In the genomic region with DNA sequence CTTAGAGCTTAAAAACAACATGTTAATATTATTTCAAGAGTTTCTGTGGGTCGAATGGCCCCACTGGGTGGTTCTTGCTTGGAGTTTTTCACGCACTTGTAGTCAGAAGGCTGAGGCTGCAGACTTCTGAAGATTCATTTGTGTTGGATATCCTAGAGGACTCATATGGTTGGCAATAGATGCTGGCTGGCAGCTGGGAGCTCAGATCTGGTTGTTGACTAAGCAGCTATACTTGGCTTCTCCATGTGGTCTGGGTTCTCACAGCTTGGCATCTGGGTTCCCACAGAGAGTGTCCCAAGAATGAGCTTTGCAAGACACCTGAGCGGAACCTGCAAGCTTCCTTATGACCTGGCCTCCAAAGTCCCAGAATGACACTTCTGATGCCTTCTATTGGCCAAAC, we compare ENCODE assay signal across 35 cellular contexts.
"Had no signal": no experiment of that assay in that cellular context is flagged by ENCODE, and none has a peak within 500 bp of the region (broad histone marks: within the 10 kb centered on the region; RNA-seq: fewer than 3 reads in every experiment).

No MANE protein-coding gene starts in this region.

- H3K27me3 ChIP-seq: adrenal gland, body of pancreas, esophagus squamous epithelium, heart left ventricle had no signal

- H3K9me3 ChIP-seq: adrenal gland, body of pancreas, esophagus squamous epithelium had no signal

- H3K4me3 ChIP-seq: adrenal gland, body of pancreas, esophagus squamous epithelium, heart left ventricle had no signal

- H3K36me3 Mint-ChIP-seq: activated CD8-positive, alpha-beta memory T cell treated with anti-CD3 and anti-CD28 coated beads, Interleukin-2, amount 10 ng/mL, durations not matched to agents 7 days and 5 days; activated naive CD4-positive, alpha-beta T cell treated with anti-CD3 and anti-CD28 coated beads, Interleukin-2, amount 50 U/mL, for 24 hours; activated naive CD8-positive, alpha-beta T cell treated with anti-CD3 and anti-CD28 coated beads for 36 hours had no signal

- H3K4me1 Mint-ChIP-seq: activated B cell treated with CpG ODN at 0.5 μM for 24 hours; activated CD8-positive, alpha-beta memory T cell treated with anti-CD3 and anti-CD28 coated beads, Interleukin-2, amount 10 ng/mL, durations not matched to agents 7 days and 5 days; activated naive CD4-positive, alpha-beta T cell treated with anti-CD3 and anti-CD28 coated beads, Interleukin-2, amount 50 U/mL, for 24 hours; activated naive CD8-positive, alpha-beta T cell treated with anti-CD3 and anti-CD28 coated beads for 36 hours; activated naive CD8-positive, alpha-beta T cell treated with anti-CD3 and anti-CD28 coated beads, Interleukin-2, amount 50 U/mL, for 24 hours; T-helper 17 cell had no signal

- H3K27me3 Mint-ChIP-seq: activated naive CD4-positive, alpha-beta T cell treated with anti-CD3 and anti-CD28 coated beads, Interleukin-2, amount 50 U/mL, for 24 hours; activated naive CD8-positive, alpha-beta T cell treated with anti-CD3 and anti-CD28 coated beads for 36 hours; effector memory CD8-positive, alpha-beta T cell had no signal

- ATAC-seq: activated CD4-positive, CD25-positive, alpha-beta regulatory T cell treated with anti-CD3 and anti-CD28 coated beads, Interleukin-2, amount 50 U/mL, for 24 hours; activated CD8-positive, alpha-beta memory T cell treated with anti-CD3 and anti-CD28 coated beads, Interleukin-2, amount 10 ng/mL, durations not matched to agents 7 days and 5 days; activated CD8-positive, alpha-beta T cell treated with anti-CD3 and anti-CD28 coated beads, Interleukin-2, amount 10 ng/mL, durations not matched to agents 7 days and 5 days; activated naive CD8-positive, alpha-beta T cell treated with anti-CD3 and anti-CD28 coated beads, Interleukin-2, amount 50 U/mL, for 24 hours; body of pancreas; effector memory CD8-positive, alpha-beta T cell; heart left ventricle; T-helper 17 cell had no signal

- H3K9me3 Mint-ChIP-seq: activated B cell treated with CpG ODN at 0.5 μM for 24 hours; activated naive CD8-positive, alpha-beta T cell treated with anti-CD3 and anti-CD28 coated beads, Interleukin-2, amount 50 U/mL, for 24 hours; activated T-helper 1 cell treated with anti-CD3 and anti-CD28 coated beads, Interleukin-12 subunit alpha, Interleukin-12 subunit beta, Interleukin-2, Interleukin-4 antibody, amounts not matched to agents 30 ng/mL and 10 ng/mL and 1 ng/mL, durations not matched to agents 14 hours and 24 hours and 36 hours; activated T-helper 2 cell treated with anti-CD3 and anti-CD28 coated beads, Interferon-gamma antibody, Interleukin-2, Interleukin-4, amounts not matched to agents 10 μg/mL and 5 μg/mL and 100 μg/mL, durations not matched to agents 14 hours and 24 hours and 36 hours; effector memory CD8-positive, alpha-beta T cell; T-helper 2 cell treated with Interferon-gamma antibody and Interleukin-4, amounts not matched to agents 5 μg/mL and 100 μg/mL, for 36 hours had no signal

- H3K36me3 ChIP-seq: adrenal gland, esophagus squamous epithelium, heart left ventricle, WERI-Rb-1 had no signal

- H3K27ac ChIP-seq: adrenal gland, body of pancreas, esophagus squamous epithelium, heart left ventricle had no signal

- H3K27ac Mint-ChIP-seq: activated B cell treated with CpG ODN at 0.5 μM for 24 hours; activated CD8-positive, alpha-beta memory T cell treated with anti-CD3 and anti-CD28 coated beads, Interleukin-2, amount 10 ng/mL, durations not matched to agents 7 days and 5 days; activated CD8-positive, alpha-beta T cell treated with anti-CD3 and anti-CD28 coated beads, Interleukin-2, amount 10 ng/mL, durations not matched to agents 7 days and 5 days; activated naive CD4-positive, alpha-beta T cell treated with anti-CD3 and anti-CD28 coated beads for 36 hours; activated naive CD4-positive, alpha-beta T cell treated with anti-CD3 and anti-CD28 coated beads, Interleukin-2, amount 50 U/mL, for 24 hours; activated naive CD8-positive, alpha-beta T cell treated with anti-CD3 and anti-CD28 coated beads for 36 hours; activated naive CD8-positive, alpha-beta T cell treated with anti-CD3 and anti-CD28 coated beads, Interleukin-2, amount 50 U/mL, for 24 hours; activated T-helper 1 cell treated with anti-CD3 and anti-CD28 coated beads, Interleukin-12 subunit alpha, Interleukin-12 subunit beta, Interleukin-2, Interleukin-4 antibody, amounts not matched to agents 30 ng/mL and 10 ng/mL and 1 ng/mL, durations not matched to agents 14 hours and 24 hours and 36 hours; activated T-helper 2 cell treated with anti-CD3 and anti-CD28 coated beads, Interferon-gamma antibody, Interleukin-2, Interleukin-4, amounts not matched to agents 10 μg/mL and 5 μg/mL and 100 μg/mL, durations not matched to agents 14 hours and 24 hours and 36 hours; effector memory CD8-positive, alpha-beta T cell; T-helper 17 cell; T-helper 2 cell treated with Interferon-gamma antibody and Interleukin-4, amounts not matched to agents 5 μg/mL and 100 μg/mL, for 36 hours had no signal

- H3K4me3 Mint-ChIP-seq: activated B cell treated with CpG ODN at 0.5 μM for 24 hours; activated CD8-positive, alpha-beta memory T cell treated with anti-CD3 and anti-CD28 coated beads, Interleukin-2, amount 10 ng/mL, durations not matched to agents 7 days and 5 days; activated CD8-positive, alpha-beta T cell treated with anti-CD3 and anti-CD28 coated beads, Interleukin-2, amount 10 ng/mL, durations not matched to agents 7 days and 5 days; activated naive CD4-positive, alpha-beta T cell treated with anti-CD3 and anti-CD28 coated beads for 36 hours; activated naive CD4-positive, alpha-beta T cell treated with anti-CD3 and anti-CD28 coated beads, Interleukin-2, amount 50 U/mL, for 24 hours; activated naive CD8-positive, alpha-beta T cell treated with anti-CD3 and anti-CD28 coated beads for 36 hours; activated naive CD8-positive, alpha-beta T cell treated with anti-CD3 and anti-CD28 coated beads, Interleukin-2, amount 50 U/mL, for 24 hours; activated T-helper 1 cell treated with anti-CD3 and anti-CD28 coated beads, Interleukin-12 subunit alpha, Interleukin-12 subunit beta, Interleukin-2, Interleukin-4 antibody, amounts not matched to agents 30 ng/mL and 10 ng/mL and 1 ng/mL, durations not matched to agents 14 hours and 24 hours and 36 hours; effector memory CD8-positive, alpha-beta T cell; T-helper 17 cell; T-helper 2 cell treated with Interferon-gamma antibody and Interleukin-4, amounts not matched to agents 5 μg/mL and 100 μg/mL, for 36 hours had no signal

- H3K4me1 ChIP-seq: adrenal gland, body of pancreas, esophagus squamous epithelium, heart left ventricle had no signal

- DNase-seq: activated B cell treated with CpG ODN at 0.5 μM for 24 hours; activated CD4-positive, alpha-beta T cell treated with anti-CD3 and anti-CD28 coated beads for 48 hours; activated CD4-positive, alpha-beta T cell treated with anti-CD3 and anti-CD28 coated beads, Interleukin-2, amount 50 U/mL, for 1 hour; activated CD4-positive, alpha-beta T cell treated with anti-CD3 and anti-CD28 coated beads, Interleukin-2, amount 50 U/mL, for 48 hours; activated CD8-positive, alpha-beta memory T cell treated with anti-CD3 and anti-CD28 coated beads, Interleukin-2, amount 10 ng/mL, durations not matched to agents 7 days and 5 days; activated CD8-positive, alpha-beta memory T cell treated with anti-CD3 and anti-CD28 coated beads, Interleukin-2, amount 50 U/mL, for 4 hours; activated CD8-positive, alpha-beta T cell treated with anti-CD3 and anti-CD28 coated beads, Interleukin-2, amount 10 ng/mL, durations not matched to agents 7 days and 5 days; activated effector memory CD4-positive, alpha-beta T cell treated with anti-CD3 and anti-CD28 coated beads, Interleukin-2, amount 50 U/mL, for 16 hours; activated naive CD4-positive, alpha-beta T cell treated with anti-CD3 and anti-CD28 coated beads for 36 hours; activated naive CD8-positive, alpha-beta T cell treated with anti-CD3 and anti-CD28 coated beads for 36 hours; activated naive CD8-positive, alpha-beta T cell treated with anti-CD3 and anti-CD28 coated beads, Interleukin-2, amount 50 U/mL, for 24 hours; activated T-cell treated with anti-CD3 and anti-CD28 coated beads, Interleukin-2, amount 50 U/mL, for 1 hour; activated T-cell treated with anti-CD3 and anti-CD28 coated beads, Interleukin-2, amount 50 U/mL, for 48 hours; adrenal gland; amygdala; aorta; body of pancreas; caudate nucleus; cortex of kidney; dermis blood vessel endothelial cell; effector CD4-positive, alpha-beta T cell; effector memory CD8-positive, alpha-beta T cell; esophagus squamous epithelium; foreskin fibroblast; glutamatergic neuron; heart left ventricle; T-helper 1 cell; T-helper 17 cell; T1000; WERI-Rb-1 had no signal
